ENCODE assay signal across 21 cellular contexts in the genomic region with DNA sequence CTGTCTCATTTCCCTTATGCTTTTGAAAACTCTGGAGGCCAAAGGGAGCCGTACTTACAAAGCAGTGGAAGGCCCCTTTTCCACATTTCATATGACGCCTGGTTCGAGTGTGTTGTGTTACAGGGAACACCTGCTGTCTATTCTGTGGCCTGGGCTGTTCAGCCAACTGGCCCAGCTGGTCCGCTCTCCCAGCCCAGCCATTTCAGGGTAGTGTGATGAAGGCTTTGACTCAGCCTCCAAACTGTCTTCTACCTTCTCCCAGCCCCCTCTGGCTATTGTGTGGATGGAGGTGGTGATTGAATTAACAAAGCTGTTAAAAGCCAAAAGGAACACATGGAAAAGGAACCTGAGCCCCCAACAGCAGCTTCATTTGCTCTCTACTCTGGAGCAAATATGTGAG.
A peak's percentile ranks its signal among the peaks of the same experiment; 100 is the strongest.
DNase-seq lines count a peak whose midpoint lies in the region; ATAC-seq, FAIRE-seq and TF ChIP-seq lines count a peak whose summit lies in the region.
"Had no signal": no experiment of that assay in that cellular context is flagged by ENCODE, and none has a peak within 500 bp of the region (broad histone marks: within the 10 kb centered on the region; RNA-seq: fewer than 3 reads in every experiment).

No MANE protein-coding gene starts in this region.

- H3K9me3 ChIP-seq in heart left ventricle (no peaks in the 10 kb centered on the region), upper lobe of right lung (no peaks in the 10 kb centered on the region), OCI-LY7 (ENCODE audit: low read length) (no peaks in the 10 kb centered on the region)

- H3K9me2 ChIP-seq in OCI-LY7 (ENCODE audit: insufficient read depth, low read length) = no peaks in the 10 kb centered on the region

- intact Hi-C loops in heart left ventricle (cut with DNase I) = no loop called here
- intact Hi-C loops in Right ventricle myocardium inferior (cut with DNase I) = loop anchor here (2.0 kb wide), 1 partner anchor 16 kb away; no protein-coding TSS in a partner anchor
- intact Hi-C loops in upper lobe of right lung (cut with DNase I) = no loop called here
- intact Hi-C loops in left colon (cut with DNase I, micrococcal nuclease) = no loop called here
- intact Hi-C loops in OCI-LY7 (cut with micrococcal nuclease; ENCODE audit: unreplicated experiment) = no loop called here

- no peak for TF ChIP-seq POLR2A in heart left ventricle (IDR thresholded peaks at IDR 0.05)

- H2AFZ ChIP-seq in OCI-LY7 (ENCODE audit: low read length) = no peak overlapping the region

- TF ChIP-seq CTCF in heart left ventricle (IDR thresholded peaks at IDR 0.05) (no peak), bronchial epithelial cell (IDR thresholded peaks at IDR 0.05; ENCODE audit: insufficient read depth, low read length, severe bottlenecking) (no peak), upper lobe of right lung (IDR thresholded peaks at IDR 0.05) (no peak), OCI-LY7 (conservative IDR thresholded peaks at IDR 0.05; ENCODE audit: low read length) (no peak)

- H3K4me1 ChIP-seq in heart left ventricle (peaks cover 0 to 15% (median 0%) of the 10 kb centered on the region in 12 donors), upper lobe of right lung (no peaks in the 10 kb centered on the region), OCI-LY7 (ENCODE audit: insufficient read depth, low read length, poor library complexity, severe bottlenecking) (no peaks in the 10 kb centered on the region)

- peak in 3 of 4 donors; percentile 53 to 72 (median 71) for ATAC-seq in heart left ventricle
- ATAC-seq in Right ventricle myocardium inferior = no peak
- ATAC-seq in upper lobe of right lung = peak; percentile 56
- ATAC-seq in left colon = no peak
- no peak for ATAC-seq in HG02973 (IDR thresholded peaks at IDR 0.05; ENCODE audit: unreplicated experiment)
- ATAC-seq: SK-N-SH treated with all-trans-retinoic acid at 6 μM for 48 hours, T-cell had no signal

- DNase-seq in heart left ventricle (peak in 1 of 5 donors; percentile 36), Right ventricle myocardium inferior (ENCODE audit: missing footprints) (no peak), NCI-H524 (lab: John Stamatoyannopoulos, UW) (peak; percentile 65 to 86), bronchial epithelial cell (ENCODE audit: low read depth) (no peak), upper lobe of right lung (no peak), left colon (no peak), OCI-LY7 (ENCODE audit: low spot score) (no peak)
- DNase-seq: C1 segment of cervical spinal cord, DND-41, H9, IMR-90, NCI-H1048, NCI-H146, NCI-H2029 treated with DMSO at 0.1 percent for 48 hours, OCI-M1, SHP77 treated with DMSO at 0.1 percent for 48 hours, T-cell had no signal

- H3K27me3 ChIP-seq in heart left ventricle (no peaks in the 10 kb centered on the region), bronchial epithelial cell (ENCODE audit: control insufficient read depth, insufficient read depth, low read length) (peaks cover 2% of the 10 kb centered on the region), upper lobe of right lung (no peaks in the 10 kb centered on the region)

- POLR2A ChIA-PET in OCI-LY7 (lab: Charles Lee) = no interaction called here

- H3K36me3 ChIP-seq in heart left ventricle = no peaks in the 10 kb centered on the region
- no peaks in the 10 kb centered on the region for H3K36me3 ChIP-seq in bronchial epithelial cell (ENCODE audit: control insufficient read depth, insufficient read depth, low read length)
- H3K36me3 ChIP-seq in upper lobe of right lung = no peaks in the 10 kb centered on the region
- no peaks in the 10 kb centered on the region for H3K36me3 ChIP-seq in OCI-LY7 (ENCODE audit: insufficient read depth, low read length)

- H3K4me2 ChIP-seq in OCI-LY7 (ENCODE audit: low read length) = no peak overlapping the region

- no peak overlapping the region for H3K4me3 ChIP-seq in heart left ventricle
- no peak overlapping the region for H3K4me3 ChIP-seq in bronchial epithelial cell (ENCODE audit: low read depth, low read length)
- no peak overlapping the region for H3K4me3 ChIP-seq in upper lobe of right lung
- no peak overlapping the region for H3K4me3 ChIP-seq in OCI-LY7 (ENCODE audit: low read depth, low read length, poor library complexity, severe bottlenecking)

- CTCF ChIA-PET in OCI-LY7 (lab: Charles Lee; ENCODE audit: unreplicated experiment) = no interaction called here

- WGBS in heart left ventricle, 4 donors = 76 to 89% (median 84%) methylated on average over 4 of the region's 4 CpGs

- H3K27ac ChIP-seq in heart left ventricle (no peak overlapping the region), upper lobe of right lung (no peak overlapping the region), OCI-LY7 (ENCODE audit: low read depth, low read length, poor library complexity, severe bottlenecking) (no peak overlapping the region)

- no peaks in the 10 kb centered on the region for H3K79me2 ChIP-seq in OCI-LY7 (ENCODE audit: insufficient read depth, low read depth, low read length)

- no peaks in the 10 kb centered on the region for H4K20me1 ChIP-seq in OCI-LY7 (ENCODE audit: insufficient read depth, low read length)

- no TSS peak for BruUV-seq in OCI-LY7 (replicated peaks; lab: Mats Ljungman, UMichigan)

- FAIRE-seq in bronchial epithelial cell (lab: Jason Lieb, UNC) = peak; percentile 58
- FAIRE-seq: G401.6, HTR-8/SVneo had no signal

Comparison
In these comparisons a context has a peak if more than half of its experiments do, and no peak if none do; other contexts are left out.
1. ATAC-seq: peak in heart left ventricle (3 of 4) and upper lobe of right lung (single experiment); none in Right ventricle myocardium inferior (single experiment), left colon (single experiment) and HG02973 (single experiment).
2. DNase-seq: peak in NCI-H524 (2 of 2); none in Right ventricle myocardium inferior (single experiment), bronchial epithelial cell (single experiment), upper lobe of right lung (single experiment), left colon (0 of 2) and OCI-LY7 (single experiment).